ENCODE assay signal across 8 cellular contexts in the genomic region with DNA sequence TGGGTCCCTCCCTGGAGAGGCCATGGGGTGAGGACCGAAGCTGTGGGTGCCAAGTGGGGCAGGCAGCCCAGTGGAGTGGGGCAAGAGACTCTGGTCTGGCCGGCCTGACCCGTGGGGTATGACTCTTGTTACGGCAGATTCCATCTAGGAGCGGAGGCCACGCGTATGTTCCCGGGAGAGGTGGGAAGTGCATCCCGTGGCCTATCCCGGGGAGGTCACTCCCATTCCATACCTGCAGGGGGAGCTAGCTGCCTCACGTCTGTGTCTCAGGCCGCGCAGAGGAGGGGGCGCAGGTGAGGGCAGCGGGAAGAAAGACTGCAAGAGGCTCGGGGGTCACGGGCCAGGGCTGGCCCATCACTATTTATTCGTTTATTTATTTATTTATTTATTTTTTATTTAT. TPM values are rescaled to one million over a fixed set of nuclear protein-coding genes. Genes with fewer than 3 reads are reported as not detected.
DNase-seq lines count a peak whose midpoint lies in the region; ATAC-seq and TF ChIP-seq lines count a peak whose summit lies in the region.

No MANE protein-coding gene starts in this region.

- no peak overlapping the region for H2AFZ ChIP-seq in parathyroid adenoma

- no peak overlapping the region for H3K4me2 ChIP-seq in parathyroid adenoma (ENCODE audit: low read length)

- H3K4me3 Mint-ChIP-seq in T-cell = peak overlapping the region in 1 of 3 donors; percentile 44

- intact Hi-C loops in esophagus muscularis mucosa (cut with DNase I) = no loop called here

- peaks cover 32 to 47% (median 44%) of the 10 kb centered on the region in 3 donors for H3K4me1 Mint-ChIP-seq in T-cell

- no peak for TF ChIP-seq POLR2A in esophagus muscularis mucosa (IDR thresholded peaks at IDR 0.05; ENCODE audit: low read depth)

- H3K9me3 ChIP-seq in esophagus muscularis mucosa = no peaks in the 10 kb centered on the region
- no peaks in the 10 kb centered on the region for H3K9me3 ChIP-seq in parathyroid adenoma (ENCODE audit: control insufficient read depth, low read length)

- peaks cover 0 to 12% (median 5%) of the 10 kb centered on the region in 4 donors for H3K36me3 ChIP-seq in esophagus muscularis mucosa
- H3K36me3 ChIP-seq in parathyroid adenoma (ENCODE audit: control insufficient read depth, insufficient read depth, low read length) = no peaks in the 10 kb centered on the region

- H3K9ac ChIP-seq in parathyroid adenoma = no peak overlapping the region

- WGBS in esophagus muscularis mucosa = 80% methylated on average over 18 of the region's 18 CpGs

- peak; percentile 65 for TF ChIP-seq CTCF in AG04449 (IDR thresholded peaks at IDR 0.05; ENCODE audit: insufficient read depth, low read length, missing control alignments)
- TF ChIP-seq CTCF in GM12872 (IDR thresholded peaks at IDR 0.05; ENCODE audit: insufficient read depth, low read depth, low read length) = peak; percentile 58
- peak; percentile 46 to 67 (median 61) for TF ChIP-seq CTCF in esophagus muscularis mucosa (IDR thresholded peaks at IDR 0.05)
- TF ChIP-seq CTCF in parathyroid adenoma (IDR thresholded peaks at IDR 0.05) = peak; percentile 28

- H3K9me3 Mint-ChIP-seq in T-cell = no peaks in the 10 kb centered on the region

- no peaks in the 10 kb centered on the region for H3K27me3 Mint-ChIP-seq in T-cell

- H3K27me3 ChIP-seq in esophagus muscularis mucosa (no peaks in the 10 kb centered on the region), parathyroid adenoma (ENCODE audit: control insufficient read depth, insufficient read depth, low read length) (no peaks in the 10 kb centered on the region)

- H3K27ac Mint-ChIP-seq in T-cell = peak overlapping the region; percentile 39 to 44

- CTCF ChIA-PET in AG04449 (lab: Yijun Ruan, JAX) (interaction anchor here (0.8 to 1.2 kb wide), 5 partner anchors 11 to 124 kb away, joined by 3 to 4 read pairs (median 3); no protein-coding TSS in a partner anchor), T-cell (lab: Charles Lee) (interaction anchor here in 1 of 2 donors (0.5 to 0.6 kb wide), 2 partner anchors 12 to 1199 kb away, joined by 3 to 6 read pairs; no protein-coding TSS in a partner anchor)

- H3K27ac ChIP-seq in esophagus muscularis mucosa (replicated peaks in 1 of 4) = no peak overlapping the region
- H3K27ac ChIP-seq in parathyroid adenoma = no peak overlapping the region

- POLR2A ChIA-PET in AG04449 (lab: Yijun Ruan, JAX) (interaction anchor here (0.7 kb wide), 1 partner anchor 111 kb away, joined by 3 read pairs; no protein-coding TSS in a partner anchor), T-cell (lab: Charles Lee) (interaction anchor here in 1 of 2 donors (0.5 kb wide), 1 partner anchor 13 kb away, joined by 5 read pairs; no protein-coding TSS in a partner anchor)

- no peak for TF ChIP-seq EP300 in esophagus muscularis mucosa (IDR thresholded peaks at IDR 0.05)

- H3K4me3 ChIP-seq in AG04449 (ENCODE audit: low read depth, low read length) (no peak overlapping the region), esophagus muscularis mucosa (no peak overlapping the region), parathyroid adenoma (ENCODE audit: low read depth, low read length) (no peak overlapping the region)

- H3K36me3 Mint-ChIP-seq in T-cell = peaks cover 2% of the 10 kb centered on the region

- DNase-seq in AG04449 (ENCODE audit: low read depth, low spot score) (no peak), T-cell (peak in 5 of 34 experiments; percentile 24 to 41 (median 33)), esophagus muscularis mucosa (ENCODE audit: extremely low spot score) (no peak), NCI-H510A treated with DMSO at 0.1 percent for 48 hours (lab: John Stamatoyannopoulos, UW) (no peak)

- ATAC-seq in T-cell (replicated peaks in 1 of 4) = no peak
- ATAC-seq in HG02759 (IDR thresholded peaks at IDR 0.05; ENCODE audit: unreplicated experiment) = no peak
- no peak for ATAC-seq in GM18858 (IDR thresholded peaks at IDR 0.05; ENCODE audit: unreplicated experiment)

- H3K4me1 ChIP-seq in esophagus muscularis mucosa (peaks cover 23 to 50% (median 43%) of the 10 kb centered on the region in 4 donors), parathyroid adenoma (peaks cover 7% of the 10 kb centered on the region)

- peaks cover 73% of the 10 kb centered on the region for H3K79me2 ChIP-seq in parathyroid adenoma

RNA-seq across cellular contexts. Expression of a gene that starts 4.9 kb away (rescaled TPM):
- total RNA-seq in T-cell (100 to 1,000 TPM; 104 to 181 (median 161) TPM), esophagus muscularis mucosa (10 to 100 TPM; 34.1 to 52.6 (median 48.5) TPM)

RNA-seq across cellular contexts. Expression of a gene that starts 40.7 kb away (rescaled TPM):
- total RNA-seq in T-cell (10 to 100 TPM in 1 of 5 donors, 1 to 10 TPM in 4; 6.0 to 16.1 (median 7.7) TPM), esophagus muscularis mucosa (1 to 10 TPM; 3.8 to 5.6 (median 4.4) TPM)

RNA-seq across cellular contexts. Expression of a gene that starts 40.7 kb away (rescaled TPM):
- total RNA-seq in T-cell = 10 to 100 TPM; 24.8 to 49.2 (median 27.5) TPM
- total RNA-seq in esophagus muscularis mucosa = 10 to 100 TPM; 26.6 to 76.5 (median 59.3) TPM
